In the genomic region with DNA sequence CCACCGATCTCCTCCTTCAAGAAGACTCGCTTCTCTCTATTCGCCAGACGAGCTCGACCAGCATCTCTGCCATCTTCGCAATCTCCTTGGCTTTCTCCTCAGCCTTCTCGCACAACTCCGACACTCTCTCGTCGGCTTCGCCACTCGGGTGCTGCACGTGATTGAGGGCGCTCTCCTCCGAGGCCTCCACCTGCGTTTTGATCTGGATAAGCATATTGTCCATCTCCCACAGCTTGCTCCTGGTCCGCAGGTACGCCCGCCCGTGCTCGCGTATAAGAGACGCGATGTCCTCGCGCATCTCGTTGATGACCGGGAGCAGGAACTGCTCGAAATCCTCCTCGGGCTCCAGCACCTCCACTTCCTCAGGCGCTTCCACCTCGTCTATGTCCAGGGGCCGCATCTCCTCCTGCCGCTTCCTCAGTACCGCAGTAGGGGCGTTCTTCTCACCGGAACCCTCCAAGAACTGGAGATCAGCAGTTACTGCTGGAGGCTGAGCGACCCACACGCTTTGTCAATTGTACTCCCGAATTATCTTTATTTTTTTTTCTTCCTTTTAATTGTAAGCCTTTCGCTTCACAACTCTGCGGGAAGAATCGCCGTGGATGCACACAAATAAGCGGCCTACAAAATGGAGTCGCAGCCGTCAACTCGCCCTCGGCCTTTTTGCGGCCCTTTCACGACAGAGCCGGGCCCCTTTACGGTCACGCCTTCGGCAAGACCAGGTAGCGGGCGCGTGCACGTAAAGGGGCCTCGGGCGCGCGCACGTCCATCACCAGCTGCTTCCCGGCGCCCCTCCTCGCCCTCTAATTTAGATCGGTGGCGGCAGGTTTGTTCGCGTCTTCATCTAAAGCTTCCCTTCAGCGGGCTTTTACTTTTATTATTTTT, we compare ENCODE assay signal across 8 cellular contexts. TPM values are rescaled to one million over a fixed set of nuclear protein-coding genes. Genes with fewer than 3 reads are reported as not detected.
DNase-seq lines count a peak whose midpoint lies in the region; ATAC-seq lines count a peak whose summit lies in the region.

A gene (minus strand): TSS at position 636 of the 885 bp plus-strand sequence. CDS start 236 bp downstream, at position 400.

- DNase-seq in DMS79 (lab: John Stamatoyannopoulos, UW) (peak; percentile 68), LHCN-M2 (ENCODE audit: low read depth) (peak; percentile 96), RPMI8226 (peak; percentile 95), fibroblast of gingiva (ENCODE audit: low read depth) (peak; percentile 98), naive B cell (peak; percentile 98)
- DNase-seq in activated T-helper 1 cell treated with anti-CD3 and anti-CD28 coated beads, Interleukin-2, amount 50 U/mL, for 16 hours (ENCODE audit: low read depth in 1 of 2, low spot score in 1 of 2): peak; percentile 94 to 95
- DNase-seq in stimulated activated effector memory CD8-positive, alpha-beta T cell treated with anti-CD3 and anti-CD28 coated beads, Interleukin-12 subunit alpha, Interleukin-12 subunit beta, amount 100 ng/mL, for 72 hours (ENCODE audit: low spot score in 2 of 2): peak; percentile 93 to 97

- peak within 1 kb of the TSS; percentile 96 to 100 (median 99) for H3K27ac Mint-ChIP-seq in naive B cell
- peak within 1 kb of the TSS; percentile 99 for H3K27ac Mint-ChIP-seq in stimulated activated effector memory CD8-positive, alpha-beta T cell treated with anti-CD3 and anti-CD28 coated beads, Interleukin-12 subunit alpha, Interleukin-12 subunit beta, amount 100 ng/mL, for 72 hours

- H3K27me3 Mint-ChIP-seq in naive B cell: peaks cover 0 to 6% (median 0%) of the 10 kb centered on the region in 3 donors

- peaks cover 0 to 14% (median 6%) of the 10 kb centered on the region in 7 donors for H3K9me3 Mint-ChIP-seq in naive B cell
- no peaks in the 10 kb centered on the region for H3K9me3 Mint-ChIP-seq in stimulated activated effector memory CD8-positive, alpha-beta T cell treated with anti-CD3 and anti-CD28 coated beads, Interleukin-12 subunit alpha, Interleukin-12 subunit beta, amount 100 ng/mL, for 72 hours

- peaks cover 35 to 51% of the 10 kb centered on the region in 2 donors for H3K36me3 Mint-ChIP-seq in naive B cell
- H3K36me3 Mint-ChIP-seq in stimulated activated effector memory CD8-positive, alpha-beta T cell treated with anti-CD3 and anti-CD28 coated beads, Interleukin-12 subunit alpha, Interleukin-12 subunit beta, amount 100 ng/mL, for 72 hours: peaks cover 37% of the 10 kb centered on the region

- H3K4me1 Mint-ChIP-seq in naive B cell: peaks cover 51 to 66% (median 62%) of the 10 kb centered on the region in 3 donors
- peaks cover 62% of the 10 kb centered on the region for H3K4me1 Mint-ChIP-seq in stimulated activated effector memory CD8-positive, alpha-beta T cell treated with anti-CD3 and anti-CD28 coated beads, Interleukin-12 subunit alpha, Interleukin-12 subunit beta, amount 100 ng/mL, for 72 hours

- peak within 1 kb of the TSS; percentile 91 to 100 (median 99) for H3K4me3 Mint-ChIP-seq in naive B cell
- H3K4me3 Mint-ChIP-seq in stimulated activated effector memory CD8-positive, alpha-beta T cell treated with anti-CD3 and anti-CD28 coated beads, Interleukin-12 subunit alpha, Interleukin-12 subunit beta, amount 100 ng/mL, for 72 hours: peak within 1 kb of the TSS; percentile 100

- ATAC-seq in GM21825 (IDR thresholded peaks at IDR 0.05; ENCODE audit: unreplicated experiment) (peak; percentile 76), naive B cell (ENCODE audit: low read depth in 2 of 2) (peak; percentile 77 to 79)
- peak; percentile 86 for ATAC-seq in stimulated activated effector memory CD8-positive, alpha-beta T cell treated with anti-CD3 and anti-CD28 coated beads, Interleukin-12 subunit alpha, Interleukin-12 subunit beta, amount 100 ng/mL, for 72 hours

RNA-seq across cellular contexts. Expression of the gene that starts here (rescaled TPM):
- 61.1 and 61.8 TPM in 2 replicates for total RNA-seq in LHCN-M2 (2014; rRNA removed)
- 34.8 TPM for polyA plus RNA-seq in LHCN-M2 (2012)
- polyA plus RNA-seq in naive B cell (ENCODE audit: low read depth in 6 of 6): 10 to 100 TPM; 46.6 to 81.8 (median 71.3) TPM

Comparison
In these comparisons a context has a peak if more than half of its experiments do, and no peak if none do; other contexts are left out.
1. Peak in every context shown above with its lines: DNase-seq and ATAC-seq.